ENCODE assay signal across 1 cellular context in genomic region chr3:170007031-170007663, GRCh38.
TF ChIP-seq lines count a peak whose summit lies in the region.

No MANE protein-coding gene starts in this region.

TF ChIP-seq in HEK293, 187 proteins besides CTCF, POLR2A, EP300 and RAD21 (continued from another document):
- TF ChIP-seq TSHZ1 (tag by site-specific recombination; IDR thresholded peaks at IDR 0.05; ENCODE audit: borderline replicate concordance): no peak
